11 cellular contexts compared by ENCODE assay signal in genomic region chr7:45456747-45457146, GRCh38.
"Had no signal": no experiment of that assay in that cellular context is flagged by ENCODE, and none has a peak within 500 bp of the region (broad histone marks: within the 10 kb centered on the region; RNA-seq: fewer than 3 reads in every experiment).

No MANE protein-coding gene starts in this region.

- H3K4me1 ChIP-seq: gastroesophageal sphincter, upper lobe of left lung had no signal

- DNase-seq: activated CD4-positive, alpha-beta T cell treated with anti-CD3 and anti-CD28 coated beads for 4 hours; activated CD8-positive, alpha-beta memory T cell treated with anti-CD3 and anti-CD28 coated beads, Interleukin-2, amount 50 U/mL, for 48 hours; activated CD8-positive, alpha-beta T cell treated with anti-CD3 and anti-CD28 coated beads, Interleukin-2, amount 10 ng/mL, durations not matched to agents 7 days and 5 days; activated naive CD8-positive, alpha-beta T cell treated with anti-CD3 and anti-CD28 coated beads, Interleukin-2, amount 10 ng/mL, durations not matched to agents 7 days and 5 days; anterior cingulate cortex; mesendoderm; nephron progenitor cell; stimulated activated CD4-positive, alpha-beta T cell treated with anti-CD3 and anti-CD28 coated beads, Interleukin-2, amount 100 ng/mL, for 48 hours; stimulated activated naive CD8-positive, alpha-beta T cell treated with anti-CD3 and anti-CD28 coated beads, Interleukin-15, Interleukin-2, amounts not matched to agents 100 U/mL and 50 U/mL, for 24 hours had no signal

- H3K9me3 ChIP-seq: gastroesophageal sphincter, upper lobe of left lung had no signal

- H3K27ac ChIP-seq: gastroesophageal sphincter, upper lobe of left lung had no signal

- H3K36me3 ChIP-seq: gastroesophageal sphincter, upper lobe of left lung had no signal

- H3K4me3 ChIP-seq: gastroesophageal sphincter, upper lobe of left lung had no signal

- H3K27me3 ChIP-seq: upper lobe of left lung had no signal
